ENCODE assay signal across 15 cellular contexts in genomic region chr4:102157984-102158383, GRCh38.
"Had no signal": no experiment of that assay in that cellular context is flagged by ENCODE, and none has a peak within 500 bp of the region (broad histone marks: within the 10 kb centered on the region; RNA-seq: fewer than 3 reads in every experiment).

No MANE protein-coding gene starts in this region.

- ATAC-seq: left lobe of liver; natural killer cell treated with Interleukin-12 subunit alpha and Interleukin-12 subunit beta and Interleukin-15 and Interleukin-18, amount 100 ng/mL, for 72 hours; right lobe of liver; stimulated activated effector memory CD8-positive, alpha-beta T cell treated with anti-CD3 and anti-CD28 coated beads, Interleukin-12 subunit alpha, Interleukin-12 subunit beta, amount 100 ng/mL, for 72 hours had no signal

- H3K4me1 ChIP-seq: esophagus squamous epithelium, right lobe of liver, thyroid gland, uterus had no signal

- DNase-seq: activated B cell treated with CpG ODN at 0.5 μM for 24 hours; activated CD4-positive, alpha-beta T cell treated with anti-CD3 and anti-CD28 coated beads, Interleukin-2, amount 10 ng/mL, durations not matched to agents 24 days and 14 days; activated CD8-positive, alpha-beta memory T cell treated with anti-CD3 and anti-CD28 coated beads for 24 hours; activated naive CD4-positive, alpha-beta T cell treated with anti-CD3 and anti-CD28 coated beads for 36 hours; esophagus squamous epithelium; foreskin fibroblast; mesenchymal stem cell; occipital lobe; right lobe of liver; thyroid gland; uterus had no signal

- H3K4me3 ChIP-seq: cardiac muscle cell, esophagus squamous epithelium, right lobe of liver, thyroid gland, uterus had no signal

- H3K9me3 ChIP-seq: esophagus squamous epithelium, right lobe of liver, thyroid gland, uterus had no signal

- H3K36me3 ChIP-seq: cardiac muscle cell, esophagus squamous epithelium, right lobe of liver, thyroid gland, uterus had no signal

- H3K27ac ChIP-seq: cardiac muscle cell, esophagus squamous epithelium, right lobe of liver, thyroid gland, uterus had no signal

- H3K27me3 ChIP-seq: cardiac muscle cell, esophagus squamous epithelium, right lobe of liver, thyroid gland, uterus had no signal
